1 cellular context compared by ENCODE assay signal in the genomic region with DNA sequence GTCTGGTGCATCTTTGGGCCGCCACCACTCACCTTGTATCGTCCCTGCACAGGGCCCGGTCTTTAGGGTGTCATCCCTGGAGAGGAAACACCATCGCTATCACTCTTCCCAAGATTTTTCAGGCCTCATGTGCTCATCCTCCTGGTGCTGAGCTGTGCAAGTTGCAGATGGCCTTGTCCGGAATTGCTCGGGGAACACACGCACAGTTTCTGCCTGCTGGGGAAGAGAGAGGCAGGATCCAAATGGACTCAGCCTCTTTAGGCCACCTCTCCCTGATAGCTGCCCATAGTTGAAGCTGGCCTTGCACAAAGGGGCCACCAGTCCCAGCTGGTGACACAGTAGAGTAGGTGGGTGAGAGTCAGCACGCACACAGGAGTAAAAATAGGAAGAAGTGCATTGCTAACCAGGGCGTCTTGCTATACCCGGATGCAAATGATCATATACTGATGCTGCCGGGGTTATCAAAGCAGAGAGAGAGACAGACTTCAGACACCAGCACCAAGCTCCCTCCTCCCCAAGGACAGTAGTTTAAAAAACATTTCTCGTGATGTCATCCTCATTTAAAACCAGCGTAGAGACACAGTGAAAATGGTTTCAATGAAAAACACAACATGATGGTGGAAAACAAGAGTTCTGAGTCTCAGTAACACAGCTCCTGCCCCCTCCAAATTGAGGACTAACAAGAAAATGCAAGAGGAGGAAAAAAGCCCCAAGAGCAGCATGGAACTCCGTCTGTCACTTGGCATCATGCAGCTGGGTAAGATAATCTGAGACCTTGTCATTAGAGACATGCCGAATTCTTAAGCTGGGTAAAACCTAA.
TF ChIP-seq lines count a peak whose summit lies in the region.

No MANE protein-coding gene starts in this region.

TF ChIP-seq in GM23338, 12 proteins besides CTCF, POLR2A, EP300 and RAD21 (continued from another document):
- TF ChIP-seq EZH2phosphoT487 (IDR thresholded peaks at IDR 0.05; ENCODE audit: unreplicated experiment) (no peak), ZNF331 (CRISPR knock-in tag; IDR thresholded peaks at IDR 0.05; ENCODE audit: low read depth) (no peak), REST (IDR thresholded peaks at IDR 0.05; ENCODE audit: unreplicated experiment) (no peak), ETS1 (IDR thresholded peaks at IDR 0.05) (no peak), STAT1 (IDR thresholded peaks at IDR 0.05; ENCODE audit: unreplicated experiment) (no peak)
- TF ChIP-seq, protein P1, sequence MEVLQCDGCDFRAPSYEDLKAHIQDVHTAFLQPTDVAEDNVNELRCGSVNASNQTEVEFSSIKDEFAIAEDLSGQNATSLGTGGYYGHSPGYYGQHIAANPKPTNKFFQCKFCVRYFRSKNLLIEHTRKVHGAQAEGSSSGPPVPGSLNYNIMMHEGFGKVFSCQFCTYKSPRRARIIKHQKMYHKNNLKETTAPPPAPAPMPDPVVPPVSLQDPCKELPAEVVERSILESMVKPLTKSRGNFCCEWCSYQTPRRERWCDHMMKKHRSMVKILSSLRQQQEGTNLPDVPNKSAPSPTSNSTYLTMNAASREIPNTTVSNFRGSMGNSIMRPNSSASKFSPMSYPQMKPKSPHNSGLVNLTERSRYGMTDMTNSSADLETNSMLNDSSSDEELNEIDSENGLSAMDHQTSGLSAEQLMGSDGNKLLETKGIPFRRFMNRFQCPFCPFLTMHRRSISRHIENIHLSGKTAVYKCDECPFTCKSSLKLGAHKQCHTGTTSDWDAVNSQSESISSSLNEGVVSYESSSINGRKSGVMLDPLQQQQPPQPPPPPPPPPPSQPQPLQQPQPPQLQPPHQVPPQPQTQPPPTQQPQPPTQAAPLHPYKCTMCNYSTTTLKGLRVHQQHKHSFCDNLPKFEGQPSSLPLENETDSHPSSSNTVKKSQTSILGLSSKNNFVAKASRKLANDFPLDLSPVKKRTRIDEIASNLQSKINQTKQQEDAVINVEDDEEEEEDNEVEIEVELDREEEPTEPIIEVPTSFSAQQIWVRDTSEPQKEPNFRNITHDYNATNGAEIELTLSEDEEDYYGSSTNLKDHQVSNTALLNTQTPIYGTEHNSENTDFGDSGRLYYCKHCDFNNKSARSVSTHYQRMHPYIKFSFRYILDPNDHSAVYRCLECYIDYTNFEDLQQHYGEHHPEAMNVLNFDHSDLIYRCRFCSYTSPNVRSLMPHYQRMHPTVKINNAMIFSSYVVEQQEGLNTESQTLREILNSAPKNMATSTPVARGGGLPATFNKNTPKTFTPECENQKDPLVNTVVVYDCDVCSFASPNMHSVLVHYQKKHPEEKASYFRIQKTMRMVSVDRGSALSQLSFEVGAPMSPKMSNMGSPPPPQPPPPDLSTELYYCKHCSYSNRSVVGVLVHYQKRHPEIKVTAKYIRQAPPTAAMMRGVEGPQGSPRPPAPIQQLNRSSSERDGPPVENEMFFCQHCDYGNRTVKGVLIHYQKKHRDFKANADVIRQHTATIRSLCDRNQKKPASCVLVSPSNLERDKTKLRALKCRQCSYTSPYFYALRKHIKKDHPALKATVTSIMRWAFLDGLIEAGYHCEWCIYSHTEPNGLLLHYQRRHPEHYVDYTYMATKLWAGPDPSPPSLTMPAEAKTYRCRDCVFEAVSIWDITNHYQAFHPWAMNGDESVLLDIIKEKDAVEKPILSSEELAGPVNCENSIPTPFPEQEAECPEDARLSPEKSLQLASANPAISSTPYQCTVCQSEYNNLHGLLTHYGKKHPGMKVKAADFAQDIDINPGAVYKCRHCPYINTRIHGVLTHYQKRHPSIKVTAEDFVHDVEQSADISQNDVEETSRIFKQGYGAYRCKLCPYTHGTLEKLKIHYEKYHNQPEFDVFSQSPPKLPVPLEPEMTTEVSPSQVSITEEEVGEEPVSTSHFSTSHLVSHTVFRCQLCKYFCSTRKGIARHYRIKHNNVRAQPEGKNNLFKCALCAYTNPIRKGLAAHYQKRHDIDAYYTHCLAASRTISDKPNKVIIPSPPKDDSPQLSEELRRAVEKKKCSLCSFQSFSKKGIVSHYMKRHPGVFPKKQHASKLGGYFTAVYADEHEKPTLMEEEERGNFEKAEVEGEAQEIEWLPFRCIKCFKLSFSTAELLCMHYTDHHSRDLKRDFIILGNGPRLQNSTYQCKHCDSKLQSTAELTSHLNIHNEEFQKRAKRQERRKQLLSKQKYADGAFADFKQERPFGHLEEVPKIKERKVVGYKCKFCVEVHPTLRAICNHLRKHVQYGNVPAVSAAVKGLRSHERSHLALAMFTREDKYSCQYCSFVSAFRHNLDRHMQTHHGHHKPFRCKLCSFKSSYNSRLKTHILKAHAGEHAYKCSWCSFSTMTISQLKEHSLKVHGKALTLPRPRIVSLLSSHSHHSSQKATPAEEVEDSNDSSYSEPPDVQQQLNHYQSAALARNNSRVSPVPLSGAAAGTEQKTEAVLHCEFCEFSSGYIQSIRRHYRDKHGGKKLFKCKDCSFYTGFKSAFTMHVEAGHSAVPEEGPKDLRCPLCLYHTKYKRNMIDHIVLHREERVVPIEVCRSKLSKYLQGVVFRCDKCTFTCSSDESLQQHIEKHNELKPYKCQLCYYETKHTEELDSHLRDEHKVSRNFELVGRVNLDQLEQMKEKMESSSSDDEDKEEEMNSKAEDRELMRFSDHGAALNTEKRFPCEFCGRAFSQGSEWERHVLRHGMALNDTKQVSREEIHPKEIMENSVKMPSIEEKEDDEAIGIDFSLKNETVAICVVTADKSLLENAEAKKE (CRISPR knock-in tag; IDR thresholded peaks at IDR 0.05): no peak
